1 cellular context compared by ENCODE assay signal in genomic region chr13:20814224-20814910, GRCh38.
A peak's percentile ranks its signal among the peaks of the same experiment; 100 is the strongest.
TF ChIP-seq lines count a peak whose summit lies in the region.

No MANE protein-coding gene starts in this region.

TF ChIP-seq in IMR-90, 13 proteins besides CTCF, POLR2A, EP300 and RAD21 (continued from another document):
- TF ChIP-seq ELK1 (IDR thresholded peaks at IDR 0.05; ENCODE audit: borderline replicate concordance, low read depth, low read length) (no peak), USF2 (IDR thresholded peaks at IDR 0.05; ENCODE audit: low read depth, low read length) (peak; percentile 91), MXI1 (IDR thresholded peaks at IDR 0.05; ENCODE audit: borderline replicate concordance, low read depth, low read length) (peak; percentile 69; the same call in 1 of the 2 replicates), SMC3 (IDR thresholded peaks at IDR 0.05; ENCODE audit: low read depth, low read length) (no peak), NFE2L2 (IDR thresholded peaks at IDR 0.05; ENCODE audit: low read depth, low read length) (peak; percentile 51; the same call in 1 of the 2 replicates), RCOR1 (IDR thresholded peaks at IDR 0.05; ENCODE audit: insufficient replicate concordance, low read length) (no peak), RFX5 (IDR thresholded peaks at IDR 0.05; ENCODE audit: low read depth, low read length) (no peak), CHD1 (IDR thresholded peaks at IDR 0.05; ENCODE audit: low read depth, low read length) (no peak), MAZ (IDR thresholded peaks at IDR 0.05; ENCODE audit: borderline replicate concordance, low read depth, low read length) (no peak)
TF ChIP-seq in IMR-90: peak in this region for 6.
